Comparison of ENCODE assay signal across 1 cellular context in the genomic region with DNA sequence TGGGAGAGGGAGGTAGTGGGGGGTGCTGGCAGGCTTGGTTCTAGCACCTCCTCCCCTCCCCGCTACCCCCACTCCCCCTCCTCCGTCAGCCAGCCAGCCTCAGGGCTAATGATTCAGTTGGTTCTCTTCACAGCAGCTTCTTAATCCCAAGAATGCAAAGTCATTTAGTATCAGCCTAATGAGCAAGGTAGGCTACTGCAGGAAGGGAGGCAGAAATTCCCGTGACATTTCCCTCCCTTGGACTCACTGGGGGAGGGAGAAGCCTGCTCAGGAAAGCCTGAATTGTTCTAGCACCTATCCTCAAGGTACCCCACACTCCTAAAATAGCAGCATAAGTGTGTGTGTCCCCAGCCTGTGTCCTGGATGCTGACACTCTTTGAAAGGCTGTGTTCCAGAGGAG.
TF ChIP-seq lines count a peak whose summit lies in the region.

No MANE protein-coding gene starts in this region.

TF ChIP-seq in GM12878, 131 proteins besides CTCF, POLR2A, EP300 and RAD21 (continued from another document):
- TF ChIP-seq, protein P1, sequence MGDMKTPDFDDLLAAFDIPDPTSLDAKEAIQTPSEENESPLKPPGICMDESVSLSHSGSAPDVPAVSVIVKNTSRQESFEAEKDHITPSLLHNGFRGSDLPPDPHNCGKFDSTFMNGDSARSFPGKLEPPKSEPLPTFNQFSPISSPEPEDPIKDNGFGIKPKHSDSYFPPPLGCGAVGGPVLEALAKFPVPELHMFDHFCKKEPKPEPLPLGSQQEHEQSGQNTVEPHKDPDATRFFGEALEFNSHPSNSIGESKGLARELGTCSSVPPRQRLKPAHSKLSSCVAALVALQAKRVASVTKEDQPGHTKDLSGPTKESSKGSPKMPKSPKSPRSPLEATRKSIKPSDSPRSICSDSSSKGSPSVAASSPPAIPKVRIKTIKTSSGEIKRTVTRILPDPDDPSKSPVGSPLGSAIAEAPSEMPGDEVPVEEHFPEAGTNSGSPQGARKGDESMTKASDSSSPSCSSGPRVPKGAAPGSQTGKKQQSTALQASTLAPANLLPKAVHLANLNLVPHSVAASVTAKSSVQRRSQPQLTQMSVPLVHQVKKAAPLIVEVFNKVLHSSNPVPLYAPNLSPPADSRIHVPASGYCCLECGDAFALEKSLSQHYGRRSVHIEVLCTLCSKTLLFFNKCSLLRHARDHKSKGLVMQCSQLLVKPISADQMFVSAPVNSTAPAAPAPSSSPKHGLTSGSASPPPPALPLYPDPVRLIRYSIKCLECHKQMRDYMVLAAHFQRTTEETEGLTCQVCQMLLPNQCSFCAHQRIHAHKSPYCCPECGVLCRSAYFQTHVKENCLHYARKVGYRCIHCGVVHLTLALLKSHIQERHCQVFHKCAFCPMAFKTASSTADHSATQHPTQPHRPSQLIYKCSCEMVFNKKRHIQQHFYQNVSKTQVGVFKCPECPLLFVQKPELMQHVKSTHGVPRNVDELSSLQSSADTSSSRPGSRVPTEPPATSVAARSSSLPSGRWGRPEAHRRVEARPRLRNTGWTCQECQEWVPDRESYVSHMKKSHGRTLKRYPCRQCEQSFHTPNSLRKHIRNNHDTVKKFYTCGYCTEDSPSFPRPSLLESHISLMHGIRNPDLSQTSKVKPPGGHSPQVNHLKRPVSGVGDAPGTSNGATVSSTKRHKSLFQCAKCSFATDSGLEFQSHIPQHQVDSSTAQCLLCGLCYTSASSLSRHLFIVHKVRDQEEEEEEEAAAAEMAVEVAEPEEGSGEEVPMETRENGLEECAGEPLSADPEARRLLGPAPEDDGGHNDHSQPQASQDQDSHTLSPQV (IDR thresholded peaks at IDR 0.05) = no peak
- TF ChIP-seq SMAD1 (IDR thresholded peaks at IDR 0.05; ENCODE audit: low read depth, partially characterized antibody) (no peak), RFX5 (IDR thresholded peaks at IDR 0.05; ENCODE audit: low read depth, low read length) (no peak), MTA2 (IDR thresholded peaks at IDR 0.05; ENCODE audit: low read depth) (no peak), YBX1 (IDR thresholded peaks at IDR 0.05) (no peak), FOXK2 (IDR thresholded peaks at IDR 0.05) (no peak), ESRRA (IDR thresholded peaks at IDR 0.05; ENCODE audit: low read length) (no peak), NFXL1 (IDR thresholded peaks at IDR 0.05; ENCODE audit: borderline replicate concordance) (no peak), ZZZ3 (IDR thresholded peaks at IDR 0.05; ENCODE audit: control insufficient read depth, insufficient read length, low read depth) (no peak), KAT2A (conservative IDR thresholded peaks at IDR 0.05; ENCODE audit: control insufficient read depth, low read depth, low read length) (no peak)
- TF ChIP-seq, protein P2, sequence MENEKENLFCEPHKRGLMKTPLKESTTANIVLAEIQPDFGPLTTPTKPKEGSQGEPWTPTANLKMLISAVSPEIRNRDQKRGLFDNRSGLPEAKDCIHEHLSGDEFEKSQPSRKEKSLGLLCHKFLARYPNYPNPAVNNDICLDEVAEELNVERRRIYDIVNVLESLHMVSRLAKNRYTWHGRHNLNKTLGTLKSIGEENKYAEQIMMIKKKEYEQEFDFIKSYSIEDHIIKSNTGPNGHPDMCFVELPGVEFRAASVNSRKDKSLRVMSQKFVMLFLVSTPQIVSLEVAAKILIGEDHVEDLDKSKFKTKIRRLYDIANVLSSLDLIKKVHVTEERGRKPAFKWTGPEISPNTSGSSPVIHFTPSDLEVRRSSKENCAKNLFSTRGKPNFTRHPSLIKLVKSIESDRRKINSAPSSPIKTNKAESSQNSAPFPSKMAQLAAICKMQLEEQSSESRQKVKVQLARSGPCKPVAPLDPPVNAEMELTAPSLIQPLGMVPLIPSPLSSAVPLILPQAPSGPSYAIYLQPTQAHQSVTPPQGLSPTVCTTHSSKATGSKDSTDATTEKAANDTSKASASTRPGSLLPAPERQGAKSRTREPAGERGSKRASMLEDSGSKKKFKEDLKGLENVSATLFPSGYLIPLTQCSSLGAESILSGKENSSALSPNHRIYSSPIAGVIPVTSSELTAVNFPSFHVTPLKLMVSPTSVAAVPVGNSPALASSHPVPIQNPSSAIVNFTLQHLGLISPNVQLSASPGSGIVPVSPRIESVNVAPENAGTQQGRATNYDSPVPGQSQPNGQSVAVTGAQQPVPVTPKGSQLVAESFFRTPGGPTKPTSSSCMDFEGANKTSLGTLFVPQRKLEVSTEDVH (IDR thresholded peaks at IDR 0.05; ENCODE audit: low read depth, partially characterized antibody) = no peak
- TF ChIP-seq, protein P3, sequence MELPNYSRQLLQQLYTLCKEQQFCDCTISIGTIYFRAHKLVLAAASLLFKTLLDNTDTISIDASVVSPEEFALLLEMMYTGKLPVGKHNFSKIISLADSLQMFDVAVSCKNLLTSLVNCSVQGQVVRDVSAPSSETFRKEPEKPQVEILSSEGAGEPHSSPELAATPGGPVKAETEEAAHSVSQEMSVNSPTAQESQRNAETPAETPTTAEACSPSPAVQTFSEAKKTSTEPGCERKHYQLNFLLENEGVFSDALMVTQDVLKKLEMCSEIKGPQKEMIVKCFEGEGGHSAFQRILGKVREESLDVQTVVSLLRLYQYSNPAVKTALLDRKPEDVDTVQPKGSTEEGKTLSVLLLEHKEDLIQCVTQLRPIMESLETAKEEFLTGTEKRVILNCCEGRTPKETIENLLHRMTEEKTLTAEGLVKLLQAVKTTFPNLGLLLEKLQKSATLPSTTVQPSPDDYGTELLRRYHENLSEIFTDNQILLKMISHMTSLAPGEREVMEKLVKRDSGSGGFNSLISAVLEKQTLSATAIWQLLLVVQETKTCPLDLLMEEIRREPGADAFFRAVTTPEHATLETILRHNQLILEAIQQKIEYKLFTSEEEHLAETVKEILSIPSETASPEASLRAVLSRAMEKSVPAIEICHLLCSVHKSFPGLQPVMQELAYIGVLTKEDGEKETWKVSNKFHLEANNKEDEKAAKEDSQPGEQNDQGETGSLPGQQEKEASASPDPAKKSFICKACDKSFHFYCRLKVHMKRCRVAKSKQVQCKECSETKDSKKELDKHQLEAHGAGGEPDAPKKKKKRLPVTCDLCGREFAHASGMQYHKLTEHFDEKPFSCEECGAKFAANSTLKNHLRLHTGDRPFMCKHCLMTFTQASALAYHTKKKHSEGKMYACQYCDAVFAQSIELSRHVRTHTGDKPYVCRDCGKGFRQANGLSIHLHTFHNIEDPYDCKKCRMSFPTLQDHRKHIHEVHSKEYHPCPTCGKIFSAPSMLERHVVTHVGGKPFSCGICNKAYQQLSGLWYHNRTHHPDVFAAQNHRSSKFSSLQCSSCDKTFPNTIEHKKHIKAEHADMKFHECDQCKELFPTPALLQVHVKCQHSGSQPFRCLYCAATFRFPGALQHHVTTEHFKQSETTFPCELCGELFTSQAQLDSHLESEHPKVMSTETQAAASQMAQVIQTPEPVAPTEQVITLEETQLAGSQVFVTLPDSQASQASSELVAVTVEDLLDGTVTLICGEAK (IDR thresholded peaks at IDR 0.05; ENCODE audit: borderline replicate concordance) = no peak
- TF ChIP-seq, protein P4, sequence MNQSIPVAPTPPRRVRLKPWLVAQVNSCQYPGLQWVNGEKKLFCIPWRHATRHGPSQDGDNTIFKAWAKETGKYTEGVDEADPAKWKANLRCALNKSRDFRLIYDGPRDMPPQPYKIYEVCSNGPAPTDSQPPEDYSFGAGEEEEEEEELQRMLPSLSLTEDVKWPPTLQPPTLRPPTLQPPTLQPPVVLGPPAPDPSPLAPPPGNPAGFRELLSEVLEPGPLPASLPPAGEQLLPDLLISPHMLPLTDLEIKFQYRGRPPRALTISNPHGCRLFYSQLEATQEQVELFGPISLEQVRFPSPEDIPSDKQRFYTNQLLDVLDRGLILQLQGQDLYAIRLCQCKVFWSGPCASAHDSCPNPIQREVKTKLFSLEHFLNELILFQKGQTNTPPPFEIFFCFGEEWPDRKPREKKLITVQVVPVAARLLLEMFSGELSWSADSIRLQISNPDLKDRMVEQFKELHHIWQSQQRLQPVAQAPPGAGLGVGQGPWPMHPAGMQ (IDR thresholded peaks at IDR 0.05; ENCODE audit: borderline replicate concordance) = no peak
